Comparison of ENCODE assay signal across 7 cellular contexts in genomic region chr14:100240725-100241032, GRCh38. TPM values are rescaled to one million over a fixed set of nuclear protein-coding genes. Genes with fewer than 3 reads are reported as not detected.
DNase-seq lines count a peak whose midpoint lies in the region; TF ChIP-seq lines count a peak whose summit lies in the region.

No MANE protein-coding gene starts in this region.

- no peaks in the 10 kb centered on the region for H3K27me3 Mint-ChIP-seq in activated naive CD8-positive, alpha-beta T cell

- DNase-seq in HL-60 (ENCODE audit: low read depth in 1 of 2, low spot score in 1 of 2) (no peak), stomach (no peak), NCI-H1092 treated with DMSO at 0.1 percent for 48 hours (lab: John Stamatoyannopoulos, UW) (no peak), NCI-H146 (lab: John Stamatoyannopoulos, UW) (no peak)
- DNase-seq in stimulated activated CD4-positive, alpha-beta T cell treated with anti-CD3 and anti-CD28 coated beads, Interleukin-4, amount 100 ng/mL, for 24 hours: no peak

- WGBS in stomach, 5 donors: 0 to 2% (median 2%) methylated on average over 7 of the region's 7 CpGs

- H3K4me1 ChIP-seq in iPS-20b (ENCODE audit: insufficient read depth, low read length) (peaks cover 18% of the 10 kb centered on the region; the same call in 1 of the 2 replicates), stomach (peaks cover 47 to 72% (median 69%) of the 10 kb centered on the region in 4 donors)

- no peak for TF ChIP-seq CTCF in HL-60 (IDR thresholded peaks at IDR 0.05; ENCODE audit: insufficient read depth, low read length)
- TF ChIP-seq CTCF in stomach (IDR thresholded peaks at IDR 0.05): no peak

- TF ChIP-seq EP300 in stomach (IDR thresholded peaks at IDR 0.05): no peak

- H3K9ac ChIP-seq in iPS-20b (ENCODE audit: low read depth, low read length): peak overlapping the region; percentile 66; the same call in 1 of the 2 replicates

- peak overlapping the region; percentile 90 for H3K4me3 Mint-ChIP-seq in activated naive CD8-positive, alpha-beta T cell

- no peaks in the 10 kb centered on the region for H3K9me3 Mint-ChIP-seq in activated naive CD8-positive, alpha-beta T cell (ENCODE audit: low read depth)

- H3K27ac ChIP-seq in HL-60 (replicated peaks) (peak overlapping the region; percentile 75), iPS-20b (ENCODE audit: low read length) (no peak overlapping the region), stomach (peak overlapping the region; percentile 92 to 100 (median 98))

- intact Hi-C loops in stomach (cut with DNase I; ENCODE audit: low total_unique reads): no loop called here

- H3K36me3 ChIP-seq in iPS-20b (ENCODE audit: insufficient read depth, low read depth, low read length): peaks cover 12% of the 10 kb centered on the region
- H3K36me3 ChIP-seq in stomach: peaks cover 0 to 4% (median 0%) of the 10 kb centered on the region in 4 donors

- H3K4me3 ChIP-seq in HL-60 (replicated peaks; ENCODE audit: insufficient read depth, low read length) (peak overlapping the region; percentile 81), iPS-20b (ENCODE audit: low read length) (peak overlapping the region; percentile 93), stomach (peak overlapping the region; percentile 64 to 100 (median 98))

- TF ChIP-seq POLR2A in stomach (IDR thresholded peaks at IDR 0.05): no peak

- H3K27ac Mint-ChIP-seq in activated naive CD8-positive, alpha-beta T cell: peak overlapping the region; percentile 95

- H3K9me3 ChIP-seq in iPS-20b (ENCODE audit: insufficient read depth, low read depth, low read length) (no peaks in the 10 kb centered on the region), stomach (no peaks in the 10 kb centered on the region)

- no peaks in the 10 kb centered on the region for H3K27me3 ChIP-seq in HL-60 (ENCODE audit: insufficient read depth, poor library complexity, severe bottlenecking)
- H3K27me3 ChIP-seq in iPS-20b (ENCODE audit: insufficient read depth, low read length): no peaks in the 10 kb centered on the region
- H3K27me3 ChIP-seq in stomach: no peaks in the 10 kb centered on the region

- peaks cover 7% of the 10 kb centered on the region for H3K36me3 Mint-ChIP-seq in activated naive CD8-positive, alpha-beta T cell

- H3K4me1 Mint-ChIP-seq in activated naive CD8-positive, alpha-beta T cell (ENCODE audit: low read depth): peaks cover 58% of the 10 kb centered on the region

RNA-seq across cellular contexts. Expression of gene YY1, which starts 1.7 kb away (rescaled TPM):
- total RNA-seq in stomach: 10 to 100 TPM; 33.0 to 68.1 (median 57.8) TPM
- 10 to 100 TPM; 23.0 to 27.0 (median 26.3) TPM for polyA plus RNA-seq in stomach
